ENCODE assay signal across 17 cellular contexts in the genomic region with DNA sequence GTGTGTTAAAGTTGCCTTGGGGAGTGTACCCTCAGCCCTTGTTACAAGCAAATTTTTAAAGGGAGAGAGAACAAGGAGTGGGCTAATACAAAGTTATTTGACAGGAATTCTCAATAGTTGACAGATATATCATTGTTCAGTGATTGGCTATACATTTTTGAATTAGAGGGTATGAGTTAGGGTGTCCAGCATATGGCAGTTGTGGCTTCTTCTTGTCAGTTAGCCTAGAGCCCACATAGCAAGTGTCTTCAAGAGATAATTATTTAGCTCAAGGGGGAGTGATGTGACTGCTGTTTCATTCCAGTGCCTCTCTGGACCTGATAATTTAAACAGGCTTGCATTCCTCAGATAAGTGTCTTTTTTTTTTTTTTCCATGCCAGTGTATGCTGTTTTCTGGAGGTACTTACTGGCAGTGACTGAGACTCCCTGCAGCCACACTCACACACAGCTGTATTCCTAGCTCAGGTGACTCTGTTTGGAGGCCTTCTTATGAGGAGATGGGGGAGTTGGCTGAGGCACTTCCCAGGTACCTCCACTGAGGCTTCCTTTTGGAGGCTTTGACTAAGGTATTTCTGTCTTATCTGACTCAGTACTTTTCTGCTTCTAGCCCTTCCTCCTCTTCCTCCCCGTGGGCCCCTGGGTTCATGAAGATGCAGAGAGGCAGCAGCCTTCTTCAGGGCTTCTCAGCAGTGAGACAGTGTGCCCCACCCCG. TPM values are rescaled to one million over a fixed set of nuclear protein-coding genes. Genes with fewer than 3 reads are reported as not detected.
A peak's percentile ranks its signal among the peaks of the same experiment; 100 is the strongest.
DNase-seq lines count a peak whose midpoint lies in the region; ATAC-seq, FAIRE-seq and TF ChIP-seq lines count a peak whose summit lies in the region.
"Had no signal": no experiment of that assay in that cellular context is flagged by ENCODE, and none has a peak within 500 bp of the region (broad histone marks: within the 10 kb centered on the region; RNA-seq: fewer than 3 reads in every experiment).

No MANE protein-coding gene starts in this region.

- TF ChIP-seq POLR2A in HepG2 (IDR thresholded peaks at IDR 0.05; ENCODE audit: insufficient read depth in 1 of 2, low read depth in 2 of 2, low read length in 2 of 2) (no peak), right lobe of liver (IDR thresholded peaks at IDR 0.05) (no peak)

- no peak overlapping the region for H3K9ac ChIP-seq in HepG2 (ENCODE audit: insufficient read depth, low read depth, low read length)
- no peak overlapping the region for H3K9ac ChIP-seq in SK-N-MC (ENCODE audit: insufficient read length)
- H3K9ac ChIP-seq: BLaER1 had no signal

- no peak for FAIRE-seq in HepG2 (lab: Jason Lieb, UNC)
- FAIRE-seq: G401.6 had no signal

- H3K27me3 ChIP-seq in HepG2 (ENCODE audit: control insufficient read depth in 1 of 2, insufficient read depth in 2 of 2, low read length in 2 of 2): no peaks in the 10 kb centered on the region
- no peaks in the 10 kb centered on the region for H3K27me3 ChIP-seq in right lobe of liver
- no peaks in the 10 kb centered on the region for H3K27me3 ChIP-seq in heart right ventricle
- no peaks in the 10 kb centered on the region for H3K27me3 ChIP-seq in upper lobe of right lung
- H3K27me3 ChIP-seq: BLaER1, vagina had no signal

- peaks cover 3% of the 10 kb centered on the region for H3K27me3 Mint-ChIP-seq in HFFc6 (ENCODE audit: insufficient read depth)

- TF ChIP-seq EP300 in HepG2 (IDR thresholded peaks at IDR 0.05; ENCODE audit: low read depth in 2 of 2, low read length in 2 of 2) (no peak), HepG2 (CRISPR knock-in tag; IDR thresholded peaks at IDR 0.05; ENCODE audit: borderline replicate concordance) (no peak)

- H3K9me3 ChIP-seq in HepG2 (ENCODE audit: low read length) (no peaks in the 10 kb centered on the region), right lobe of liver (peaks cover 0 to 3% (median 0%) of the 10 kb centered on the region in 4 donors), SK-N-MC (ENCODE audit: low read depth, low read length) (no peaks in the 10 kb centered on the region), heart right ventricle (peaks cover 0 to 8% (median 0%) of the 10 kb centered on the region in 11 donors), upper lobe of right lung (no peaks in the 10 kb centered on the region)
- H3K9me3 ChIP-seq: BLaER1, vagina had no signal

- in situ Hi-C loops in HepG2 (cut with HindIII; ENCODE audit: extremely low pct_ligation_motif_present, low pct_unique_long_range_greater_than_20kb): no loop called here

- H3K36me3 ChIP-seq in HepG2 (replicated peaks in 1 of 2; ENCODE audit: control insufficient read depth in 1 of 2, insufficient read depth in 2 of 2, low read length in 2 of 2): no peaks in the 10 kb centered on the region
- no peaks in the 10 kb centered on the region for H3K36me3 ChIP-seq in right lobe of liver
- H3K36me3 ChIP-seq in SK-N-MC (ENCODE audit: insufficient read depth, low read length): no peaks in the 10 kb centered on the region
- peaks cover 0 to 23% (median 0%) of the 10 kb centered on the region in 9 donors for H3K36me3 ChIP-seq in heart right ventricle
- H3K36me3 ChIP-seq in upper lobe of right lung: no peaks in the 10 kb centered on the region
- H3K36me3 ChIP-seq: vagina had no signal

- H3K4me1 ChIP-seq in HepG2 (ENCODE audit: insufficient read depth, low read length) (peaks cover 23% of the 10 kb centered on the region), right lobe of liver (no peaks in the 10 kb centered on the region), heart right ventricle (peaks cover 0 to 26% (median 5%) of the 10 kb centered on the region in 9 donors), upper lobe of right lung (no peaks in the 10 kb centered on the region)
- H3K4me1 ChIP-seq: vagina had no signal

- ATAC-seq in HepG2 (peak; percentile 19; the same call in 2 of the 3 replicates), right lobe of liver (no peak), heart right ventricle (peak in 5 of 8 donors; percentile 27 to 74 (median 47)), upper lobe of right lung (peak; percentile 22)

- H3K4me3 ChIP-seq in HepG2 (replicated peaks in 1 of 3; ENCODE audit: insufficient read depth in 1 of 3, low read depth in 2 of 3, low read length in 3 of 3) (no peak overlapping the region), right lobe of liver (no peak overlapping the region), SK-N-MC (no peak overlapping the region), heart right ventricle (no peak overlapping the region), upper lobe of right lung (no peak overlapping the region)
- H3K4me3 ChIP-seq: BLaER1, vagina had no signal

- CTCF ChIA-PET in HepG2 (lab: Yijun Ruan, JAX; ENCODE audit: low intra/inter-chr PET ratio, low total read pairs): no interaction called here

- no TSS peak for BruUV-seq in HepG2 (replicated peaks; lab: Mats Ljungman, UMichigan)

- DNase-seq in HepG2 (ENCODE audit: low spot score): no peak
- DNase-seq in right lobe of liver: no peak
- no peak for DNase-seq in SK-N-MC (ENCODE audit: low read depth, low spot score)
- no peak for DNase-seq in heart right ventricle
- DNase-seq in upper lobe of right lung: no peak
- DNase-seq in activated CD8-positive, alpha-beta memory T cell treated with anti-CD3 and anti-CD28 coated beads, Interleukin-2, amount 50 U/mL, for 48 hours: no peak
- DNase-seq in HFFc6: no peak
- DNase-seq in NK-92 treated with Interleukin-12 subunit alpha and Interleukin-12 subunit beta, amount 100 ng/mL, for 24 hours (lab: John Stamatoyannopoulos, UW): no peak
- DNase-seq: activated CD4-positive, alpha-beta T cell treated with anti-CD3 and anti-CD28 coated beads, Interleukin-2, amount 50 U/mL, for 4 hours; activated naive CD4-positive, alpha-beta T cell treated with Interleukin-2 at 50 U/mL for 16 hours; H9; MM.1S; NCI-H2171; stimulated activated CD4-positive, alpha-beta T cell treated with anti-CD3 and anti-CD28 coated beads, Interleukin-2, amount 100 ng/mL, for 24 hours had no signal

- no peak overlapping the region for H3K4me2 ChIP-seq in HepG2 (ENCODE audit: low read depth, low read length)
- H3K4me2 ChIP-seq: BLaER1 had no signal

- no peak overlapping the region for H2AFZ ChIP-seq in HepG2 (ENCODE audit: low read length)

- no peak for TF ChIP-seq CTCF in HepG2 (CRISPR knock-in tag; IDR thresholded peaks at IDR 0.05)
- TF ChIP-seq CTCF in right lobe of liver (IDR thresholded peaks at IDR 0.05): no peak
- TF ChIP-seq CTCF in heart right ventricle (IDR thresholded peaks at IDR 0.05): no peak
- TF ChIP-seq CTCF in upper lobe of right lung (IDR thresholded peaks at IDR 0.05): no peak
- TF ChIP-seq CTCF in HFFc6 (IDR thresholded peaks at IDR 0.05): no peak

- no peaks in the 10 kb centered on the region for H3K9me3 Mint-ChIP-seq in HFFc6
- H3K9me3 Mint-ChIP-seq: H9 had no signal

- no peaks in the 10 kb centered on the region for H3K79me2 ChIP-seq in HepG2 (ENCODE audit: insufficient read depth, low read length)

- no peak overlapping the region for H3K4me3 Mint-ChIP-seq in HFFc6
- H3K4me3 Mint-ChIP-seq: H9 had no signal

- peaks cover 6% of the 10 kb centered on the region for H3K36me3 Mint-ChIP-seq in HFFc6 (ENCODE audit: low read depth)

- no peak overlapping the region for H3K27ac Mint-ChIP-seq in HFFc6
- H3K27ac Mint-ChIP-seq: H9 had no signal

- peaks cover 29% of the 10 kb centered on the region for H3K4me1 Mint-ChIP-seq in HFFc6 (ENCODE audit: low read depth)
- H3K4me1 Mint-ChIP-seq: H9 had no signal

- intact Hi-C loops in HepG2 (cut with micrococcal nuclease; ENCODE audit: unreplicated experiment): no loop called here
- intact Hi-C loops in right lobe of liver (cut with DNase I): no loop called here
- intact Hi-C loops in heart right ventricle (cut with DNase I): no loop called here
- intact Hi-C loops in upper lobe of right lung (cut with DNase I): no loop called here

- TF ChIP-seq RAD21 in HepG2 (CRISPR knock-in tag; IDR thresholded peaks at IDR 0.05): no peak

- H4K20me1 ChIP-seq in HepG2 (ENCODE audit: insufficient read depth, low read length): no peaks in the 10 kb centered on the region
- H4K20me1 ChIP-seq: BLaER1 had no signal

- H3K27ac ChIP-seq in HepG2 (ENCODE audit: extremely low read length, insufficient read depth, low read length) (no peak overlapping the region), right lobe of liver (no peak overlapping the region), SK-N-MC (peak overlapping the region; percentile 33; the same call in 1 of the 2 replicates), heart right ventricle (no peak overlapping the region), upper lobe of right lung (no peak overlapping the region)
- H3K27ac ChIP-seq: BLaER1, vagina had no signal

- POLR2A ChIA-PET in HepG2 (lab: Yijun Ruan, JAX): no interaction called here

- 63% methylated on average over 2 of the region's 2 CpGs for WGBS in HepG2 (ENCODE audit: low lambda C conversion rate)
- WGBS in right lobe of liver (ENCODE audit: insufficient coverage, low coverage, low lambda C conversion rate, missing lambda C conversion rate): 74% methylated on average over 2 of the region's 2 CpGs
- WGBS in heart right ventricle, 2 donors: 30 to 34% methylated on average over 2 of the region's 2 CpGs

RNA-seq across cellular contexts. Expression of gene IVNS1ABP, which starts 32.4 kb away (rescaled TPM):
- total RNA-seq in HepG2 (2016; rRNA removed; fragmentation: Illumina TruSeq; extraction: Trizol): 41.6 and 51.7 TPM in 2 replicates
- 9.0 and 9.3 TPM in 2 replicates for total RNA-seq in HepG2 (2016; cell fraction: cytosol; rRNA removed; fragmentation: Illumina TruSeq; extraction: Trizol; ENCODE audit: low read depth)
- 41.9 and 52.5 TPM in 2 replicates for total RNA-seq in HepG2 (2016; cell fraction: insoluble cytoplasmic fraction; rRNA removed; fragmentation: Illumina TruSeq; extraction: Trizol)
- total RNA-seq in HepG2 (2016; cell fraction: membrane; rRNA removed; fragmentation: Illumina TruSeq; extraction: Trizol): 19.8 and 21.2 TPM in 2 replicates
- total RNA-seq in HepG2 (2016; cell fraction: nucleus; rRNA removed; fragmentation: Illumina TruSeq; extraction: Trizol): 119 and 126 TPM in 2 replicates
- polyA plus RNA-seq in HepG2 (2011; rRNA removed): 38.2 and 49.1 TPM in 2 replicates
- polyA plus RNA-seq in HepG2 (2011; cell fraction: cytosol; rRNA removed): 11.5 and 17.3 TPM in 2 replicates
- polyA plus RNA-seq in HepG2 (2011; cell fraction: nucleus; rRNA removed): 83.0 and 93.5 TPM in 2 replicates
- 40.9 and 57.2 TPM in 2 replicates for polyA plus RNA-seq in HepG2 (2012)
- polyA plus RNA-seq in HepG2 (2016; cell fraction: cytosol; fragmentation: Illumina TruSeq; extraction: Trizol; ENCODE audit: low read depth): 2.8 and 3.5 TPM in 2 replicates
- polyA plus RNA-seq in HepG2 (2016; cell fraction: insoluble cytoplasmic fraction; fragmentation: Illumina TruSeq; extraction: Trizol; ENCODE audit: low read depth): 38.7 and 40.0 TPM in 2 replicates
- polyA plus RNA-seq in HepG2 (2016; cell fraction: membrane; fragmentation: Illumina TruSeq; extraction: Trizol; ENCODE audit: low read depth): 9.3 and 11.3 TPM in 2 replicates
- 65.5 and 70.1 TPM in 2 replicates for polyA plus RNA-seq in HepG2 (2016; cell fraction: nucleus; fragmentation: Illumina TruSeq; extraction: Trizol; ENCODE audit: insufficient read depth, low read depth)
- polyA minus RNA-seq in HepG2 (2011; rRNA and poly(A)+ RNA removed; ENCODE audit: low replicate concordance): 35.4 and 52.1 TPM in 2 replicates
- 15.7 and 16.1 TPM in 2 replicates for polyA minus RNA-seq in HepG2 (2011; cell fraction: cytosol; rRNA and poly(A)+ RNA removed)
- 378 and 394 TPM in 2 replicates for polyA minus RNA-seq in HepG2 (2011; cell fraction: nucleus; rRNA and poly(A)+ RNA removed)
- 10 to 100 TPM; 17.0 to 38.3 (median 26.8) TPM for total RNA-seq in right lobe of liver
- total RNA-seq in heart right ventricle: 100 to 1,000 TPM in 1 of 10 donors, 10 to 100 TPM in 9; 44.7 to 132 (median 66.7) TPM
- polyA plus RNA-seq in heart right ventricle: 10 to 100 TPM; 26.0 to 30.4 TPM
- 88.6 TPM for total RNA-seq in upper lobe of right lung
- total RNA-seq in HFFc6 (2021; fragmentation: NEBNext Ultra II Directional; extraction: Animal tissue kit (Norgen Biotek cat#: 25700)): 10 to 100 TPM; 34.1 to 52.4 (median 41.2) TPM

Comparison
In these comparisons a context has a peak if more than half of its experiments do, and no peak if none do; other contexts are left out.
1. ATAC-seq: peak in HepG2 (single experiment), heart right ventricle (5 of 8) and upper lobe of right lung (single experiment); none in right lobe of liver (0 of 4).